Comparison of ENCODE assay signal across 15 cellular contexts in genomic region chrX:68428431-68428830, GRCh38. TPM values are rescaled to one million over a fixed set of nuclear protein-coding genes. Genes with fewer than 3 reads are reported as not detected.
DNase-seq lines count a peak whose midpoint lies in the region; FAIRE-seq and TF ChIP-seq lines count a peak whose summit lies in the region.
"Had no signal": no experiment of that assay in that cellular context is flagged by ENCODE, and none has a peak within 500 bp of the region (broad histone marks: within the 10 kb centered on the region; RNA-seq: fewer than 3 reads in every experiment).

No MANE protein-coding gene starts in this region.

- DNase-seq in AG10803 (ENCODE audit: low read depth) = peak; percentile 58
- DNase-seq in HTR-8/SVneo (ENCODE audit: insufficient read length, low spot score) = peak; percentile 8
- peak; percentile 12 for DNase-seq in astrocyte of the cerebellum (ENCODE audit: low read depth)
- peak; percentile 3 for DNase-seq in fibroblast of villous mesenchyme (ENCODE audit: low read depth)
- no peak for DNase-seq in NCI-H2227 treated with DMSO at 0.1 percent for 48 hours (lab: John Stamatoyannopoulos, UW)
- no peak for DNase-seq in DMS153 treated with DMSO at 0.1 percent for 48 hours (lab: John Stamatoyannopoulos, UW; ENCODE audit: unreplicated experiment)
- no peak for DNase-seq in islet precursor cell
- no peak for DNase-seq in KBM-7
- DNase-seq: COR-L47, erythroblast, NCI-H1930, sigmoid colon, T-cell had no signal

- in situ Hi-C loops in astrocyte of the cerebellum (cut with HindIII; ENCODE audit: low sequenced_read_pairs) (no loop called here), KBM-7 (cut with MboI; ENCODE audit: low pct_unique_long_range_greater_than_20kb, low sequenced_read_pairs) (no loop called here)

- TF ChIP-seq CTCF in AG10803 (conservative IDR thresholded peaks at IDR 0.05; ENCODE audit: low read length) (no peak), astrocyte of the cerebellum (IDR thresholded peaks at IDR 0.05; ENCODE audit: low read depth, low read length, missing control alignments) (no peak), fibroblast of villous mesenchyme (IDR thresholded peaks at IDR 0.05; ENCODE audit: insufficient read depth, low read depth, low read length) (no peak)

- no peak for FAIRE-seq in HTR-8/SVneo (lab: Jason Lieb, UNC)
- FAIRE-seq: H1 had no signal

- H3K4me3 ChIP-seq in AG10803 (ENCODE audit: low read length) = no peak overlapping the region
- no peak overlapping the region for H3K4me3 ChIP-seq in astrocyte of the cerebellum (ENCODE audit: low read depth, low read length)
- H3K4me3 ChIP-seq in fibroblast of villous mesenchyme (ENCODE audit: low read depth, low read length) = no peak overlapping the region
- H3K4me3 ChIP-seq: coronary artery, sigmoid colon had no signal

RNA-seq across cellular contexts. Expression of gene OPHN1, which starts 4.9 kb away (rescaled TPM):
- total RNA-seq in fibroblast of villous mesenchyme = 9.0 and 13.0 TPM in 2 replicates

Comparison
In these comparisons a context has a peak if more than half of its experiments do, and no peak if none do; other contexts are left out.
1. DNase-seq: peak in AG10803 (single experiment), HTR-8/SVneo (single experiment), astrocyte of the cerebellum (single experiment) and fibroblast of villous mesenchyme (single experiment); none in NCI-H2227 treated with DMSO at 0.1 percent for 48 hours (single experiment), DMS153 treated with DMSO at 0.1 percent for 48 hours (single experiment), islet precursor cell (single experiment) and KBM-7 (single experiment).